ENCODE assay signal across 10 cellular contexts in genomic region chr22:46354176-46354992, GRCh38. TPM values are rescaled to one million over a fixed set of nuclear protein-coding genes. Genes with fewer than 3 reads are reported as not detected.
"Had no signal": no experiment of that assay in that cellular context is flagged by ENCODE, and none has a peak within 500 bp of the region (broad histone marks: within the 10 kb centered on the region; RNA-seq: fewer than 3 reads in every experiment).

No MANE protein-coding gene starts in this region.

- H3K27me3 Mint-ChIP-seq: activated CD4-positive, alpha-beta memory T cell treated with anti-CD3 and anti-CD28 coated beads for 36 hours; stimulated activated naive CD8-positive, alpha-beta T cell treated with anti-CD3 and anti-CD28 coated beads, Interleukin-15, amount 100 ng/mL, for 72 hours had no signal

- H3K36me3 ChIP-seq: colonic mucosa had no signal

- H3K27ac Mint-ChIP-seq: activated CD4-positive, alpha-beta memory T cell treated with anti-CD3 and anti-CD28 coated beads for 36 hours; activated T-cell treated with anti-CD3 and anti-CD28 coated beads, Interleukin-2, amount 50 U/mL, for 72 hours; mesothelial cell of epicardium had no signal

- H3K4me3 Mint-ChIP-seq: activated CD4-positive, alpha-beta memory T cell treated with anti-CD3 and anti-CD28 coated beads for 36 hours; activated T-cell treated with anti-CD3 and anti-CD28 coated beads, Interleukin-2, amount 50 U/mL, for 72 hours; mesothelial cell of epicardium; stimulated activated naive CD8-positive, alpha-beta T cell treated with anti-CD3 and anti-CD28 coated beads, Interleukin-15, amount 100 ng/mL, for 72 hours had no signal

- H3K27me3 ChIP-seq: ascending aorta, cardiac muscle cell, colonic mucosa, esophagus squamous epithelium had no signal

- H3K4me3 ChIP-seq: ascending aorta, cardiac muscle cell, colonic mucosa, esophagus squamous epithelium had no signal

- H3K27ac ChIP-seq: ascending aorta, colonic mucosa had no signal

- DNase-seq: esophagus squamous epithelium, foreskin fibroblast had no signal

- H3K9me3 ChIP-seq: colonic mucosa, esophagus squamous epithelium had no signal

- H3K9me3 Mint-ChIP-seq: activated CD4-positive, alpha-beta memory T cell treated with anti-CD3 and anti-CD28 coated beads for 36 hours; activated T-cell treated with anti-CD3 and anti-CD28 coated beads, Interleukin-2, amount 50 U/mL, for 72 hours; mesothelial cell of epicardium; neural crest cell; stimulated activated naive CD8-positive, alpha-beta T cell treated with anti-CD3 and anti-CD28 coated beads, Interleukin-15, amount 100 ng/mL, for 72 hours had no signal

- H3K4me1 Mint-ChIP-seq: neural crest cell had no signal

- H3K4me1 ChIP-seq: ascending aorta, colonic mucosa had no signal

RNA-seq across cellular contexts. Expression of gene GTSE1, which starts 57.7 kb away (rescaled TPM):
- total RNA-seq: ascending aorta had no signal
